Comparison of ENCODE assay signal across 10 cellular contexts in genomic region chr1:13892141-13892670, GRCh38.
DNase-seq lines count a peak whose midpoint lies in the region; ATAC-seq and TF ChIP-seq lines count a peak whose summit lies in the region.
"Had no signal": no experiment of that assay in that cellular context is flagged by ENCODE, and none has a peak within 500 bp of the region (broad histone marks: within the 10 kb centered on the region; RNA-seq: fewer than 3 reads in every experiment).

No MANE protein-coding gene starts in this region.

- WGBS in spleen, 5 donors = 9 to 15% (median 11%) methylated on average over 10 of the region's 10 CpGs

- intact Hi-C loops in ascending aorta (cut with DNase I) = no loop called here
- intact Hi-C loops in sciatic nerve (cut with DNase I) = no loop called here
- intact Hi-C loops in spleen (cut with DNase I; ENCODE audit: low total_unique reads) = no loop called here

- DNase-seq in G401 (ENCODE audit: low spot score) (peak; percentile 27), ascending aorta (ENCODE audit: low spot score in 2 of 2) (no peak), left kidney (ENCODE audit: low read depth, low spot score) (peak; percentile 21), sciatic nerve (ENCODE audit: low spot score) (no peak), NCI-H345 treated with DMSO at 0.1 percent for 48 hours (lab: John Stamatoyannopoulos, UW; ENCODE audit: unreplicated experiment) (no peak), HK-2 (ENCODE audit: unreplicated experiment) (no peak), NCI-H2029 (lab: John Stamatoyannopoulos, UW) (no peak), spleen (no peak)
- DNase-seq: SHP77 had no signal

- no peak overlapping the region for H3K27ac ChIP-seq in ascending aorta
- H3K27ac ChIP-seq in spleen = no peak overlapping the region

- no peaks in the 10 kb centered on the region for H3K36me3 ChIP-seq in ascending aorta
- H3K36me3 ChIP-seq in spleen = no peaks in the 10 kb centered on the region

- peak overlapping the region; percentile 47 to 75 for H3K4me3 ChIP-seq in ascending aorta
- H3K4me3 ChIP-seq in spleen = peak overlapping the region in 1 of 8 donors; percentile 25

- H3K4me1 ChIP-seq in ascending aorta = peaks cover 0 to 6% of the 10 kb centered on the region in 2 donors
- H3K4me1 ChIP-seq in spleen = peaks cover 0 to 14% (median 5%) of the 10 kb centered on the region in 6 donors

- H3K9me3 ChIP-seq in ascending aorta (no peaks in the 10 kb centered on the region), spleen (peaks cover 0 to 14% (median 5%) of the 10 kb centered on the region in 8 donors)

- H3K27me3 ChIP-seq in ascending aorta (no peaks in the 10 kb centered on the region), spleen (replicated peaks in 1 of 7) (peaks cover 0 to 100% (median 71%) of the 10 kb centered on the region in 7 donors)

- peak; percentile 53 for ATAC-seq in sciatic nerve
- ATAC-seq: activated CD4-positive, CD25-positive, alpha-beta regulatory T cell treated with anti-CD3 and anti-CD28 coated beads, Interleukin-2, amount 50 U/mL, for 24 hours had no signal

- no peak for TF ChIP-seq POLR2A in spleen (IDR thresholded peaks at IDR 0.05)

- in situ Hi-C loops in G401 (cut with HindIII; ENCODE audit: low sequenced_read_pairs) = no loop called here

- no peak for TF ChIP-seq CTCF in ascending aorta (IDR thresholded peaks at IDR 0.05)
- TF ChIP-seq CTCF in spleen (IDR thresholded peaks at IDR 0.05 in 8 of 11, conservative IDR thresholded peaks at IDR 0.05 in 3 of 11) = no peak

Comparison
In these comparisons a context has a peak if more than half of its experiments do, and no peak if none do; other contexts are left out.
1. DNase-seq: peak in G401 (single experiment) and left kidney (single experiment); none in ascending aorta (0 of 2), sciatic nerve (single experiment), NCI-H345 treated with DMSO at 0.1 percent for 48 hours (single experiment), HK-2 (single experiment), NCI-H2029 (single experiment) and spleen (single experiment).